ENCODE assay signal across 38 cellular contexts in genomic region chr4:3813151-3813905, GRCh38. TPM values are rescaled to one million over a fixed set of nuclear protein-coding genes. Genes with fewer than 3 reads are reported as not detected.
"Had no signal": no experiment of that assay in that cellular context is flagged by ENCODE, and none has a peak within 500 bp of the region (broad histone marks: within the 10 kb centered on the region; RNA-seq: fewer than 3 reads in every experiment).

No MANE protein-coding gene starts in this region.

- H3K4me3 ChIP-seq: ascending aorta, cardiac muscle cell, Peyer's patch had no signal

- H3K27me3 ChIP-seq: ascending aorta, Peyer's patch had no signal

- DNase-seq: activated CD4-positive, alpha-beta T cell treated with anti-CD3 and anti-CD28 coated beads for 1 hour; activated CD4-positive, alpha-beta T cell treated with anti-CD3 and anti-CD28 coated beads, Interleukin-2, amount 10 ng/mL, durations not matched to agents 24 days and 14 days; activated CD4-positive, alpha-beta T cell treated with anti-CD3 and anti-CD28 coated beads, Interleukin-2, amount 50 U/mL, for 4 hours; activated CD4-positive, CD25-positive, alpha-beta regulatory T cell; activated CD8-positive, alpha-beta T cell treated with anti-CD3 and anti-CD28 coated beads for 36 hours; activated effector memory CD4-positive, alpha-beta T cell treated with anti-CD3 and anti-CD28 coated beads, Interleukin-2, amount 50 U/mL, for 16 hours; activated naive CD4-positive, alpha-beta T cell; activated naive CD4-positive, alpha-beta T cell treated with anti-CD3 and anti-CD28 coated beads, Interleukin-2, amount 50 U/mL, for 16 hours; activated naive CD8-positive, alpha-beta T cell treated with anti-CD3 and anti-CD28 coated beads for 36 hours; activated T-cell treated with anti-CD3 and anti-CD28 coated beads, Interleukin-2, amount 50 U/mL, for 1 hour; activated T-cell treated with anti-CD3 and anti-CD28 coated beads, Interleukin-2, amount 50 U/mL, for 72 hours; amniotic stem cell; Karpas-422; KBM-7; NCI-H1105; NCI-H1417 treated with DMSO at 0.1 percent for 48 hours; NCI-H187 treated with DMSO at 0.1 percent for 48 hours; NCI-H2081; NCI-H2171 treated with DMSO at 0.1 percent for 48 hours; NCI-H2227 treated with DMSO at 0.1 percent for 48 hours; NCI-H446; NCI-H510A treated with DMSO at 0.1 percent for 48 hours; NCI-H69; NCI-H82; NK-92 treated with Interleukin-12 subunit alpha and Interleukin-12 subunit beta, amount 100 ng/mL, for 24 hours; PC-3; Peyer's patch; RPMI8226; SW 1271; T-helper 1 cell; T-helper 2 cell; T-helper 9 cell; WERI-Rb-1 had no signal

- H3K4me1 ChIP-seq: ascending aorta, Peyer's patch had no signal

- H3K9me3 ChIP-seq: ascending aorta, Peyer's patch had no signal

- ATAC-seq: activated CD8-positive, alpha-beta T cell treated with anti-CD3 and anti-CD28 coated beads for 36 hours; activated T-cell treated with anti-CD3 and anti-CD28 coated beads, Interleukin-2, amount 50 U/mL, for 72 hours; activated T-helper 17 cell treated with anti-CD3 and anti-CD28 coated beads, Interleukin-2, amount 50 U/mL, for 72 hours; PC-3 had no signal

- H3K27ac ChIP-seq: ascending aorta, cardiac muscle cell, Peyer's patch, WERI-Rb-1 had no signal

RNA-seq across cellular contexts. Expression of gene ADRA2C, which starts 47.1 kb away (rescaled TPM):
- total RNA-seq: activated CD4-positive, alpha-beta T cell treated with anti-CD3 and anti-CD28 coated beads, Interleukin-2, amount 10 ng/mL, durations not matched to agents 24 days and 14 days; activated CD8-positive, alpha-beta memory T cell treated with anti-CD3 and anti-CD28 coated beads for 36 hours; activated naive CD8-positive, alpha-beta T cell treated with anti-CD3 and anti-CD28 coated beads for 36 hours; activated T-cell treated with anti-CD3 and anti-CD28 coated beads, Interleukin-2, amount 50 U/mL, for 72 hours; activated T-helper 17 cell treated with anti-CD3 and anti-CD28 coated beads, Interleukin-2, amount 50 U/mL, for 72 hours; PC-3 had no signal
- polyA plus RNA-seq: IgD-negative memory B cell had no signal
